ENCODE assay signal across 1 cellular context in the genomic region with DNA sequence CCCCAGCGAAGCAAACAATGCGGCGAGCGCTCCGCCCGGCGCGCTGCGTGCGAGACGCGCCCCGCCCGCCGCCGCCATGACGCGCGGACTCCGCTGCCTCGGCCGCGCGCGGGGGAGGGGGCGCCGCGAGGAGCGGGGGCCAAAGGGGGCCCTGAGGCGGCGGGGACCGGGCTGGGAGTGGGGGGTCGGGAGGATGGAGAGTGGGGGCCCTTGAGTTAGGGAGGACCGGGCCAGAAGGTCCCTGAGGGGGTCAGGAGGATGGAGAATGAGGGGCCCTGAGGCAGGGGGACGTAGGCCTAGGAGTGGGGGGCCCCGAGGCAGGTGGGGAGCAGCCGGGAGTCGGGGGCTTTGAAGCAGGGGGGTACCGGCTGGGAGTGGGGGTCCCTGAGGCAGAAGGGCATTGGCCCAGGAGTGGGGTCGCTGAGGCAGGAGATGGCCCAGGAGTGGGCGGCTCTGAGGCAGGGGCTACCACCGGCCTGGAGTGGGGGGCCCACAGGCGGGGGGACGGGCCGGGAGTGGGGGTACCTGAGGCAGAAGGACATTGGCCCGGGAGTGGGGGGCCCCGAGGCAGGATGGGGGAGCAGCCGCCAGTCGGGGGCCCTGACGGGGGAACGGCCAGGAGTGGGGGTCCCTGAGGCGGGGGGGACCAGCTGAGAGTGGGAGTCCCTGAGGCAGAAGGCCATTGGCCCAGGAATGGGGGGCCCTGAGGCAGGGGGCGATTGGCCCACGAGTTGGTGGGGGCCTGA.
TF ChIP-seq lines count a peak whose summit lies in the region.

A gene (minus strand): TSS at position 21 of the 746 bp plus-strand sequence. CDS start 3,556 bp downstream, outside the sequence.

TF ChIP-seq in HepG2, 621 proteins besides CTCF, POLR2A, EP300 and RAD21 (continued from another document):
- TF ChIP-seq, protein P1, sequence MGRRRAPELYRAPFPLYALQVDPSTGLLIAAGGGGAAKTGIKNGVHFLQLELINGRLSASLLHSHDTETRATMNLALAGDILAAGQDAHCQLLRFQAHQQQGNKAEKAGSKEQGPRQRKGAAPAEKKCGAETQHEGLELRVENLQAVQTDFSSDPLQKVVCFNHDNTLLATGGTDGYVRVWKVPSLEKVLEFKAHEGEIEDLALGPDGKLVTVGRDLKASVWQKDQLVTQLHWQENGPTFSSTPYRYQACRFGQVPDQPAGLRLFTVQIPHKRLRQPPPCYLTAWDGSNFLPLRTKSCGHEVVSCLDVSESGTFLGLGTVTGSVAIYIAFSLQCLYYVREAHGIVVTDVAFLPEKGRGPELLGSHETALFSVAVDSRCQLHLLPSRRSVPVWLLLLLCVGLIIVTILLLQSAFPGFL (CRISPR knock-in tag; IDR thresholded peaks at IDR 0.05): no peak
- TF ChIP-seq YY1 (IDR thresholded peaks at IDR 0.05; ENCODE audit: insufficient read depth, insufficient replicate concordance, low read depth, low read length) (peak; percentile 85), PAX8 (CRISPR knock-in tag; IDR thresholded peaks at IDR 0.05; ENCODE audit: borderline replicate concordance) (no peak), EEA1 (CRISPR knock-in tag; IDR thresholded peaks at IDR 0.05; ENCODE audit: borderline replicate concordance) (no peak), SMAD9 (CRISPR knock-in tag; IDR thresholded peaks at IDR 0.05) (no peak), TRIM24 (CRISPR knock-in tag; IDR thresholded peaks at IDR 0.05) (no peak), KMT2A (CRISPR knock-in tag; IDR thresholded peaks at IDR 0.05) (no peak), ATF7-NPFF (CRISPR knock-in tag; IDR thresholded peaks at IDR 0.05; ENCODE audit: low read depth) (0 out of 2 replicates have a peak, but pooled peaks have one; percentile 10), HNRNPLL (IDR thresholded peaks at IDR 0.05; ENCODE audit: low read depth, low read length, poor library complexity, severe bottlenecking) (peak; percentile 15), MXI1 (IDR thresholded peaks at IDR 0.05; ENCODE audit: borderline replicate concordance, low read depth, low read length) (0 out of 3 replicates have a peak, but pooled peaks have one; percentile 24), SP2 (CRISPR knock-in tag; IDR thresholded peaks at IDR 0.05) (no peak), SP1 (IDR thresholded peaks at IDR 0.05) (no peak), SP1 (CRISPR knock-in tag; IDR thresholded peaks at IDR 0.05) (no peak), NFE2L2 (IDR thresholded peaks at IDR 0.05; ENCODE audit: low read length) (no peak), CHD2 (IDR thresholded peaks at IDR 0.05; ENCODE audit: low read depth, low read length) (no peak), ZNF709 (CRISPR knock-in tag; IDR thresholded peaks at IDR 0.05) (no peak), ZNF788 (CRISPR knock-in tag; IDR thresholded peaks at IDR 0.05; ENCODE audit: borderline replicate concordance) (peak; percentile 29; the same call in 1 of the 2 replicates), HMG20B (CRISPR knock-in tag; conservative IDR thresholded peaks at IDR 0.05) (no peak), FOXA3 (CRISPR knock-in tag; IDR thresholded peaks at IDR 0.05) (no peak), ZNF382 (CRISPR knock-in tag; IDR thresholded peaks at IDR 0.05; ENCODE audit: borderline replicate concordance) (no peak), CBX1 (IDR thresholded peaks at IDR 0.05; ENCODE audit: low read depth) (no peak), NRL (CRISPR knock-in tag; IDR thresholded peaks at IDR 0.05; ENCODE audit: borderline replicate concordance) (no peak), FOXC1 (CRISPR knock-in tag; IDR thresholded peaks at IDR 0.05; ENCODE audit: borderline replicate concordance) (no peak), IRX3 (CRISPR knock-in tag; IDR thresholded peaks at IDR 0.05; ENCODE audit: borderline replicate concordance, low read depth) (no peak), RBFOX2 (IDR thresholded peaks at IDR 0.05; ENCODE audit: low read depth, low read length) (peak; percentile 36; the same call in 1 of the 2 replicates), GATAD1 (CRISPR knock-in tag; IDR thresholded peaks at IDR 0.05) (no peak), SAP130 (CRISPR knock-in tag; IDR thresholded peaks at IDR 0.05; ENCODE audit: low read depth) (peak; percentile 29; the same call in 1 of the 2 replicates)
- TF ChIP-seq, protein P2, sequence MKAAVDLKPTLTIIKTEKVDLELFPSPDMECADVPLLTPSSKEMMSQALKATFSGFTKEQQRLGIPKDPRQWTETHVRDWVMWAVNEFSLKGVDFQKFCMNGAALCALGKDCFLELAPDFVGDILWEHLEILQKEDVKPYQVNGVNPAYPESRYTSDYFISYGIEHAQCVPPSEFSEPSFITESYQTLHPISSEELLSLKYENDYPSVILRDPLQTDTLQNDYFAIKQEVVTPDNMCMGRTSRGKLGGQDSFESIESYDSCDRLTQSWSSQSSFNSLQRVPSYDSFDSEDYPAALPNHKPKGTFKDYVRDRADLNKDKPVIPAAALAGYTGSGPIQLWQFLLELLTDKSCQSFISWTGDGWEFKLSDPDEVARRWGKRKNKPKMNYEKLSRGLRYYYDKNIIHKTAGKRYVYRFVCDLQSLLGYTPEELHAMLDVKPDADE (CRISPR knock-in tag; IDR thresholded peaks at IDR 0.05): no peak
- TF ChIP-seq, protein P3, sequence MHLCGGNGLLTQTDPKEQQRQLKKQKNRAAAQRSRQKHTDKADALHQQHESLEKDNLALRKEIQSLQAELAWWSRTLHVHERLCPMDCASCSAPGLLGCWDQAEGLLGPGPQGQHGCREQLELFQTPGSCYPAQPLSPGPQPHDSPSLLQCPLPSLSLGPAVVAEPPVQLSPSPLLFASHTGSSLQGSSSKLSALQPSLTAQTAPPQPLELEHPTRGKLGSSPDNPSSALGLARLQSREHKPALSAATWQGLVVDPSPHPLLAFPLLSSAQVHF (CRISPR knock-in tag; IDR thresholded peaks at IDR 0.05): no peak
- TF ChIP-seq, protein P4, sequence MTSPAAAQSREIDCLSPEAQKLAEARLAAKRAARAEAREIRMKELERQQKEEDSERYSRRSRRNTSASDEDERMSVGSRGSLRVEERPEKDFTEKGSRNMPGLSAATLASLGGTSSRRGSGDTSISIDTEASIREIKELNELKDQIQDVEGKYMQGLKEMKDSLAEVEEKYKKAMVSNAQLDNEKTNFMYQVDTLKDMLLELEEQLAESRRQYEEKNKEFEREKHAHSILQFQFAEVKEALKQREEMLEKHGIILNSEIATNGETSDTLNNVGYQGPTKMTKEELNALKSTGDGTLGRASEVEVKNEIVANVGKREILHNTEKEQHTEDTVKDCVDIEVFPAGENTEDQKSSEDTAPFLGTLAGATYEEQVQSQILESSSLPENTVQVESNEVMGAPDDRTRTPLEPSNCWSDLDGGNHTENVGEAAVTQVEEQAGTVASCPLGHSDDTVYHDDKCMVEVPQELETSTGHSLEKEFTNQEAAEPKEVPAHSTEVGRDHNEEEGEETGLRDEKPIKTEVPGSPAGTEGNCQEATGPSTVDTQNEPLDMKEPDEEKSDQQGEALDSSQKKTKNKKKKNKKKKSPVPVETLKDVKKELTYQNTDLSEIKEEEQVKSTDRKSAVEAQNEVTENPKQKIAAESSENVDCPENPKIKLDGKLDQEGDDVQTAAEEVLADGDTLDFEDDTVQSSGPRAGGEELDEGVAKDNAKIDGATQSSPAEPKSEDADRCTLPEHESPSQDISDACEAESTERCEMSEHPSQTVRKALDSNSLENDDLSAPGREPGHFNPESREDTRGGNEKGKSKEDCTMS (CRISPR knock-in tag; conservative IDR thresholded peaks at IDR 0.05): no peak
- TF ChIP-seq, protein P5, sequence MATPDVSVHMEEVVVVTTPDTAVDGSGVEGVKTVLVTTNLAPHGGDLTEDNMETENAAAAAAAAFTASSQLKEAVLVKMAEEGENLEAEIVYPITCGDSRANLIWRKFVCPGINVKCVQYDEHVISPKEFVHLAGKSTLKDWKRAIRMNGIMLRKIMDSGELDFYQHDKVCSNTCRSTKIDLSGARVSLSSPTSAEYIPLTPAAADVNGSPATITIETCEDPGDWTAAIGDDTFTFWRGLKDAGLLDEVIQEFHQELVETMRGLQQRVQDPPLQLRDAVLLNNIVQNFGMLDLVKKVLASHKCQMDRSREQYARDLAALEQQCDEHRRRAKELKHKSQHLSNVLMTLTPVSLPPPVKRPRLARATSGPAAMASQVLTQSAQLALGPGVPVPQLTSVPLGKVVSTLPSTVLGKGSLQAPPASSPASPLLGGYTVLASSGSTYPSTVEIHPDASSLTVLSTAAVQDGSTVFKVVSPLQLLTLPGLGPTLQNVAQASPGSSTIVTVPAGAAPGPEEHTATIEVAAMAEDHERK (CRISPR knock-in tag; IDR thresholded peaks at IDR 0.05; ENCODE audit: low read depth): peak; percentile 13; the same call in 1 of the 2 replicates
- TF ChIP-seq, protein P6, sequence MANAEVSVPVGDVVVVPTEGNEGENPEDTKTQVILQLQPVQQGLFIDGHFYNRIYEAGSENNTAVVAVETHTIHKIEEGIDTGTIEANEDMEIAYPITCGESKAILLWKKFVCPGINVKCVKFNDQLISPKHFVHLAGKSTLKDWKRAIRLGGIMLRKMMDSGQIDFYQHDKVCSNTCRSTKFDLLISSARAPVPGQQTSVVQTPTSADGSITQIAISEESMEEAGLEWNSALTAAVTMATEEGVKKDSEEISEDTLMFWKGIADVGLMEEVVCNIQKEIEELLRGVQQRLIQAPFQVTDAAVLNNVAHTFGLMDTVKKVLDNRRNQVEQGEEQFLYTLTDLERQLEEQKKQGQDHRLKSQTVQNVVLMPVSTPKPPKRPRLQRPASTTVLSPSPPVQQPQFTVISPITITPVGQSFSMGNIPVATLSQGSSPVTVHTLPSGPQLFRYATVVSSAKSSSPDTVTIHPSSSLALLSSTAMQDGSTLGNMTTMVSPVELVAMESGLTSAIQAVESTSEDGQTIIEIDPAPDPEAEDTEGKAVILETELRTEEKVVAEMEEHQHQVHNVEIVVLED (CRISPR knock-in tag; IDR thresholded peaks at IDR 0.05; ENCODE audit: borderline replicate concordance): peak; percentile 29; the same call in 1 of the 2 replicates
- TF ChIP-seq, protein P7, sequence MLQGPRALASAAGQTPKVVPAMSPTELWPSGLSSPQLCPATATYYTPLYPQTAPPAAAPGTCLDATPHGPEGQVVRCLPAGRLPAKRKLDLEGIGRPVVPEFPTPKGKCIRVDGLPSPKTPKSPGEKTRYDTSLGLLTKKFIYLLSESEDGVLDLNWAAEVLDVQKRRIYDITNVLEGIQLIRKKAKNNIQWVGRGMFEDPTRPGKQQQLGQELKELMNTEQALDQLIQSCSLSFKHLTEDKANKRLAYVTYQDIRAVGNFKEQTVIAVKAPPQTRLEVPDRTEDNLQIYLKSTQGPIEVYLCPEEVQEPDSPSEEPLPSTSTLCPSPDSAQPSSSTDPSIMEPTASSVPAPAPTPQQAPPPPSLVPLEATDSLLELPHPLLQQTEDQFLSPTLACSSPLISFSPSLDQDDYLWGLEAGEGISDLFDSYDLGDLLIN (CRISPR knock-in tag; IDR thresholded peaks at IDR 0.05; ENCODE audit: borderline replicate concordance): no peak
- TF ChIP-seq, protein P8, sequence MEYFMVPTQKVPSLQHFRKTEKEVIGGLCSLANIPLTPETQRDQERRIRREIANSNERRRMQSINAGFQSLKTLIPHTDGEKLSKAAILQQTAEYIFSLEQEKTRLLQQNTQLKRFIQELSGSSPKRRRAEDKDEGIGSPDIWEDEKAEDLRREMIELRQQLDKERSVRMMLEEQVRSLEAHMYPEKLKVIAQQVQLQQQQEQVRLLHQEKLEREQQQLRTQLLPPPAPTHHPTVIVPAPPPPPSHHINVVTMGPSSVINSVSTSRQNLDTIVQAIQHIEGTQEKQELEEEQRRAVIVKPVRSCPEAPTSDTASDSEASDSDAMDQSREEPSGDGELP (IDR thresholded peaks at IDR 0.05; ENCODE audit: borderline replicate concordance, low read depth): no peak
- TF ChIP-seq, protein P9, sequence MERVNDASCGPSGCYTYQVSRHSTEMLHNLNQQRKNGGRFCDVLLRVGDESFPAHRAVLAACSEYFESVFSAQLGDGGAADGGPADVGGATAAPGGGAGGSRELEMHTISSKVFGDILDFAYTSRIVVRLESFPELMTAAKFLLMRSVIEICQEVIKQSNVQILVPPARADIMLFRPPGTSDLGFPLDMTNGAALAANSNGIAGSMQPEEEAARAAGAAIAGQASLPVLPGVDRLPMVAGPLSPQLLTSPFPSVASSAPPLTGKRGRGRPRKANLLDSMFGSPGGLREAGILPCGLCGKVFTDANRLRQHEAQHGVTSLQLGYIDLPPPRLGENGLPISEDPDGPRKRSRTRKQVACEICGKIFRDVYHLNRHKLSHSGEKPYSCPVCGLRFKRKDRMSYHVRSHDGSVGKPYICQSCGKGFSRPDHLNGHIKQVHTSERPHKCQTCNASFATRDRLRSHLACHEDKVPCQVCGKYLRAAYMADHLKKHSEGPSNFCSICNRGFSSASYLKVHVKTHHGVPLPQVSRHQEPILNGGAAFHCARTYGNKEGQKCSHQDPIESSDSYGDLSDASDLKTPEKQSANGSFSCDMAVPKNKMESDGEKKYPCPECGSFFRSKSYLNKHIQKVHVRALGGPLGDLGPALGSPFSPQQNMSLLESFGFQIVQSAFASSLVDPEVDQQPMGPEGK (CRISPR knock-in tag; IDR thresholded peaks at IDR 0.05): 0 out of 2 replicates have a peak, but pooled peaks have one; percentile 41
TF ChIP-seq in HepG2: peak in this region for 13.
